In genomic region chr12:116547955-116548471, GRCh38 we compare ENCODE assay signal across 9 cellular contexts. TPM values are rescaled to one million over a fixed set of nuclear protein-coding genes. Genes with fewer than 3 reads are reported as not detected.
DNase-seq lines count a peak whose midpoint lies in the region; ATAC-seq and TF ChIP-seq lines count a peak whose summit lies in the region.
"Had no signal": no experiment of that assay in that cellular context is flagged by ENCODE, and none has a peak within 500 bp of the region (broad histone marks: within the 10 kb centered on the region; RNA-seq: fewer than 3 reads in every experiment).

No MANE protein-coding gene starts in this region.

- H3K9me3 ChIP-seq in aorta (ENCODE audit: control insufficient read depth, low read length), result no peaks in the 10 kb centered on the region

- H3K4me1 ChIP-seq in aorta (ENCODE audit: control insufficient read depth in 1 of 2, insufficient read depth in 2 of 2, low read length in 2 of 2), result no peaks in the 10 kb centered on the region

- intact Hi-C loops in aorta (cut with DNase I), result no loop called here

- peak overlapping the region; percentile 46 for H3K27ac Mint-ChIP-seq in stimulated activated naive CD8-positive, alpha-beta T cell treated with anti-CD3 and anti-CD28 coated beads, Interleukin-15, Interleukin-2, amounts not matched to agents 100 ng/mL and 50 ng/mL, for 24 hours
- H3K27ac Mint-ChIP-seq in activated naive CD4-positive, alpha-beta T cell treated with anti-CD3 and anti-CD28 coated beads, Interleukin-2, amount 10 ng/mL, durations not matched to agents 7 days and 5 days, result no peak overlapping the region
- H3K27ac Mint-ChIP-seq: T-helper 1 cell treated with Interleukin-12 subunit alpha and Interleukin-12 subunit beta and Interleukin-4 antibody, amounts not matched to agents 30 μg/mL and 1 μg/mL, for 36 hours had no signal

- no peaks in the 10 kb centered on the region for H3K27me3 ChIP-seq in aorta (ENCODE audit: control insufficient read depth in 1 of 2, insufficient read depth in 2 of 2, low read length in 1 of 2)

- DNase-seq in stimulated activated naive CD8-positive, alpha-beta T cell treated with anti-CD3 and anti-CD28 coated beads, Interleukin-15, Interleukin-2, amounts not matched to agents 100 U/mL and 50 U/mL, for 24 hours, result no peak
- DNase-seq in astrocyte of the spinal cord (ENCODE audit: low read depth, low spot score) (peak; percentile 64), aorta (no peak), medulla oblongata (ENCODE audit: extremely low spot score) (no peak), GM19240 (ENCODE audit: insufficient read length, low spot score) (no peak)
- DNase-seq in activated naive CD4-positive, alpha-beta T cell treated with anti-CD3 and anti-CD28 coated beads, Interleukin-2, amount 10 ng/mL, durations not matched to agents 7 days and 5 days, result no peak

- ATAC-seq in stimulated activated naive CD8-positive, alpha-beta T cell treated with anti-CD3 and anti-CD28 coated beads, Interleukin-15, Interleukin-2, amounts not matched to agents 100 U/mL and 50 U/mL, for 24 hours, result no peak
- ATAC-seq in HG03469 (IDR thresholded peaks at IDR 0.05; ENCODE audit: unreplicated experiment) (peak; percentile 69), aorta (ENCODE audit: low FRiP score) (peak; percentile 11)

- H3K9me3 Mint-ChIP-seq in stimulated activated naive CD8-positive, alpha-beta T cell treated with anti-CD3 and anti-CD28 coated beads, Interleukin-15, Interleukin-2, amounts not matched to agents 100 ng/mL and 50 ng/mL, for 24 hours, result no peaks in the 10 kb centered on the region
- H3K9me3 Mint-ChIP-seq in activated naive CD4-positive, alpha-beta T cell treated with anti-CD3 and anti-CD28 coated beads, Interleukin-2, amount 10 ng/mL, durations not matched to agents 7 days and 5 days, result no peaks in the 10 kb centered on the region
- H3K9me3 Mint-ChIP-seq: T-helper 1 cell treated with Interleukin-12 subunit alpha and Interleukin-12 subunit beta and Interleukin-4 antibody, amounts not matched to agents 30 μg/mL and 1 μg/mL, for 36 hours had no signal

- TF ChIP-seq CTCF in astrocyte of the spinal cord (IDR thresholded peaks at IDR 0.05; ENCODE audit: low read depth, low read length), result no peak

- no peaks in the 10 kb centered on the region for H3K36me3 ChIP-seq in aorta (ENCODE audit: control insufficient read depth in 1 of 2, insufficient read depth in 2 of 2, low read length in 1 of 2)

- H3K4me1 Mint-ChIP-seq in stimulated activated naive CD8-positive, alpha-beta T cell treated with anti-CD3 and anti-CD28 coated beads, Interleukin-15, Interleukin-2, amounts not matched to agents 100 ng/mL and 50 ng/mL, for 24 hours (ENCODE audit: low read depth), result peaks cover 12% of the 10 kb centered on the region
- no peaks in the 10 kb centered on the region for H3K4me1 Mint-ChIP-seq in activated naive CD4-positive, alpha-beta T cell treated with anti-CD3 and anti-CD28 coated beads, Interleukin-2, amount 10 ng/mL, durations not matched to agents 7 days and 5 days

- H3K36me3 Mint-ChIP-seq in stimulated activated naive CD8-positive, alpha-beta T cell treated with anti-CD3 and anti-CD28 coated beads, Interleukin-15, Interleukin-2, amounts not matched to agents 100 ng/mL and 50 ng/mL, for 24 hours (ENCODE audit: low read depth), result no peaks in the 10 kb centered on the region
- H3K36me3 Mint-ChIP-seq in activated naive CD4-positive, alpha-beta T cell treated with anti-CD3 and anti-CD28 coated beads, Interleukin-2, amount 10 ng/mL, durations not matched to agents 7 days and 5 days, result no peaks in the 10 kb centered on the region

- no peak overlapping the region for H3K4me3 Mint-ChIP-seq in stimulated activated naive CD8-positive, alpha-beta T cell treated with anti-CD3 and anti-CD28 coated beads, Interleukin-15, Interleukin-2, amounts not matched to agents 100 ng/mL and 50 ng/mL, for 24 hours
- H3K4me3 Mint-ChIP-seq in activated naive CD4-positive, alpha-beta T cell treated with anti-CD3 and anti-CD28 coated beads, Interleukin-2, amount 10 ng/mL, durations not matched to agents 7 days and 5 days, result no peak overlapping the region
- H3K4me3 Mint-ChIP-seq: T-helper 1 cell treated with Interleukin-12 subunit alpha and Interleukin-12 subunit beta and Interleukin-4 antibody, amounts not matched to agents 30 μg/mL and 1 μg/mL, for 36 hours had no signal

- 32 to 35% methylated on average over 10 of the region's 10 CpGs for WGBS in aorta, 2 donors

- no peak overlapping the region for H3K27ac ChIP-seq in aorta (ENCODE audit: low read depth in 1 of 2, low read length in 2 of 2)

- no peaks in the 10 kb centered on the region for H3K27me3 Mint-ChIP-seq in stimulated activated naive CD8-positive, alpha-beta T cell treated with anti-CD3 and anti-CD28 coated beads, Interleukin-15, Interleukin-2, amounts not matched to agents 100 ng/mL and 50 ng/mL, for 24 hours
- H3K27me3 Mint-ChIP-seq in activated naive CD4-positive, alpha-beta T cell treated with anti-CD3 and anti-CD28 coated beads, Interleukin-2, amount 10 ng/mL, durations not matched to agents 7 days and 5 days, result peaks cover 35% of the 10 kb centered on the region

- H3K4me3 ChIP-seq in astrocyte of the spinal cord (ENCODE audit: low read depth, low read length) (no peak overlapping the region), aorta (ENCODE audit: low read length in 2 of 2) (no peak overlapping the region)

- CTCF ChIA-PET in activated naive CD4-positive, alpha-beta T cell treated with anti-CD3 and anti-CD28 coated beads, Interleukin-2, amount 10 ng/mL, durations not matched to agents 7 days and 5 days (lab: Charles Lee), result no interaction called here

- in situ Hi-C loops in astrocyte of the spinal cord (cut with HindIII; ENCODE audit: low sequenced_read_pairs), result no loop called here

RNA-seq across cellular contexts. Expression of gene MAP1LC3B2, which starts 11.2 kb away (rescaled TPM):
- total RNA-seq in aorta, result 1 to 10 TPM; 1.0 to 3.1 TPM
- polyA plus RNA-seq in aorta, result 1 to 10 TPM; 2.3 to 3.5 TPM
